ENCODE assay signal across 1 cellular context in the genomic region with DNA sequence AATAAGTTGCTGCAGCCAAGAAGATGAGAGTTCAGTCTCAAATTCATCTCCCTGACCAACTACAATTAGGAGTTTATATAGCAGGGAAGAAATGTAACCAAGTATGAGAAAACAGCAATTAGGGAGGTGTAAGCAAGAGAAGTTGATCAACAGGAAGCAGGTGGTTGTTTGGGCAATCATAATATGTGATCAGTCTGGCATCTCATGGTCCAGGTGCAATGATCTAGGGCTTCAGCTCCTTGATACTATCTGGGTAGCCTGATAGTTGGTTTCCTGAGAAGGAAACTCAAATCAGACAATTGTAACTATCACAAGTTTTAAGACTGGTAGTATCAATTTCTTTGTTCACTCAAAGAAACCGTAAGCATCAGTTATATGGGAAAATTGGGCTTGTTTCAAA.
TF ChIP-seq lines count a peak whose summit lies in the region.

No MANE protein-coding gene starts in this region.

TF ChIP-seq in H1, 55 proteins besides CTCF, POLR2A, EP300 and RAD21 (continued from another document):
- TF ChIP-seq, protein P1, sequence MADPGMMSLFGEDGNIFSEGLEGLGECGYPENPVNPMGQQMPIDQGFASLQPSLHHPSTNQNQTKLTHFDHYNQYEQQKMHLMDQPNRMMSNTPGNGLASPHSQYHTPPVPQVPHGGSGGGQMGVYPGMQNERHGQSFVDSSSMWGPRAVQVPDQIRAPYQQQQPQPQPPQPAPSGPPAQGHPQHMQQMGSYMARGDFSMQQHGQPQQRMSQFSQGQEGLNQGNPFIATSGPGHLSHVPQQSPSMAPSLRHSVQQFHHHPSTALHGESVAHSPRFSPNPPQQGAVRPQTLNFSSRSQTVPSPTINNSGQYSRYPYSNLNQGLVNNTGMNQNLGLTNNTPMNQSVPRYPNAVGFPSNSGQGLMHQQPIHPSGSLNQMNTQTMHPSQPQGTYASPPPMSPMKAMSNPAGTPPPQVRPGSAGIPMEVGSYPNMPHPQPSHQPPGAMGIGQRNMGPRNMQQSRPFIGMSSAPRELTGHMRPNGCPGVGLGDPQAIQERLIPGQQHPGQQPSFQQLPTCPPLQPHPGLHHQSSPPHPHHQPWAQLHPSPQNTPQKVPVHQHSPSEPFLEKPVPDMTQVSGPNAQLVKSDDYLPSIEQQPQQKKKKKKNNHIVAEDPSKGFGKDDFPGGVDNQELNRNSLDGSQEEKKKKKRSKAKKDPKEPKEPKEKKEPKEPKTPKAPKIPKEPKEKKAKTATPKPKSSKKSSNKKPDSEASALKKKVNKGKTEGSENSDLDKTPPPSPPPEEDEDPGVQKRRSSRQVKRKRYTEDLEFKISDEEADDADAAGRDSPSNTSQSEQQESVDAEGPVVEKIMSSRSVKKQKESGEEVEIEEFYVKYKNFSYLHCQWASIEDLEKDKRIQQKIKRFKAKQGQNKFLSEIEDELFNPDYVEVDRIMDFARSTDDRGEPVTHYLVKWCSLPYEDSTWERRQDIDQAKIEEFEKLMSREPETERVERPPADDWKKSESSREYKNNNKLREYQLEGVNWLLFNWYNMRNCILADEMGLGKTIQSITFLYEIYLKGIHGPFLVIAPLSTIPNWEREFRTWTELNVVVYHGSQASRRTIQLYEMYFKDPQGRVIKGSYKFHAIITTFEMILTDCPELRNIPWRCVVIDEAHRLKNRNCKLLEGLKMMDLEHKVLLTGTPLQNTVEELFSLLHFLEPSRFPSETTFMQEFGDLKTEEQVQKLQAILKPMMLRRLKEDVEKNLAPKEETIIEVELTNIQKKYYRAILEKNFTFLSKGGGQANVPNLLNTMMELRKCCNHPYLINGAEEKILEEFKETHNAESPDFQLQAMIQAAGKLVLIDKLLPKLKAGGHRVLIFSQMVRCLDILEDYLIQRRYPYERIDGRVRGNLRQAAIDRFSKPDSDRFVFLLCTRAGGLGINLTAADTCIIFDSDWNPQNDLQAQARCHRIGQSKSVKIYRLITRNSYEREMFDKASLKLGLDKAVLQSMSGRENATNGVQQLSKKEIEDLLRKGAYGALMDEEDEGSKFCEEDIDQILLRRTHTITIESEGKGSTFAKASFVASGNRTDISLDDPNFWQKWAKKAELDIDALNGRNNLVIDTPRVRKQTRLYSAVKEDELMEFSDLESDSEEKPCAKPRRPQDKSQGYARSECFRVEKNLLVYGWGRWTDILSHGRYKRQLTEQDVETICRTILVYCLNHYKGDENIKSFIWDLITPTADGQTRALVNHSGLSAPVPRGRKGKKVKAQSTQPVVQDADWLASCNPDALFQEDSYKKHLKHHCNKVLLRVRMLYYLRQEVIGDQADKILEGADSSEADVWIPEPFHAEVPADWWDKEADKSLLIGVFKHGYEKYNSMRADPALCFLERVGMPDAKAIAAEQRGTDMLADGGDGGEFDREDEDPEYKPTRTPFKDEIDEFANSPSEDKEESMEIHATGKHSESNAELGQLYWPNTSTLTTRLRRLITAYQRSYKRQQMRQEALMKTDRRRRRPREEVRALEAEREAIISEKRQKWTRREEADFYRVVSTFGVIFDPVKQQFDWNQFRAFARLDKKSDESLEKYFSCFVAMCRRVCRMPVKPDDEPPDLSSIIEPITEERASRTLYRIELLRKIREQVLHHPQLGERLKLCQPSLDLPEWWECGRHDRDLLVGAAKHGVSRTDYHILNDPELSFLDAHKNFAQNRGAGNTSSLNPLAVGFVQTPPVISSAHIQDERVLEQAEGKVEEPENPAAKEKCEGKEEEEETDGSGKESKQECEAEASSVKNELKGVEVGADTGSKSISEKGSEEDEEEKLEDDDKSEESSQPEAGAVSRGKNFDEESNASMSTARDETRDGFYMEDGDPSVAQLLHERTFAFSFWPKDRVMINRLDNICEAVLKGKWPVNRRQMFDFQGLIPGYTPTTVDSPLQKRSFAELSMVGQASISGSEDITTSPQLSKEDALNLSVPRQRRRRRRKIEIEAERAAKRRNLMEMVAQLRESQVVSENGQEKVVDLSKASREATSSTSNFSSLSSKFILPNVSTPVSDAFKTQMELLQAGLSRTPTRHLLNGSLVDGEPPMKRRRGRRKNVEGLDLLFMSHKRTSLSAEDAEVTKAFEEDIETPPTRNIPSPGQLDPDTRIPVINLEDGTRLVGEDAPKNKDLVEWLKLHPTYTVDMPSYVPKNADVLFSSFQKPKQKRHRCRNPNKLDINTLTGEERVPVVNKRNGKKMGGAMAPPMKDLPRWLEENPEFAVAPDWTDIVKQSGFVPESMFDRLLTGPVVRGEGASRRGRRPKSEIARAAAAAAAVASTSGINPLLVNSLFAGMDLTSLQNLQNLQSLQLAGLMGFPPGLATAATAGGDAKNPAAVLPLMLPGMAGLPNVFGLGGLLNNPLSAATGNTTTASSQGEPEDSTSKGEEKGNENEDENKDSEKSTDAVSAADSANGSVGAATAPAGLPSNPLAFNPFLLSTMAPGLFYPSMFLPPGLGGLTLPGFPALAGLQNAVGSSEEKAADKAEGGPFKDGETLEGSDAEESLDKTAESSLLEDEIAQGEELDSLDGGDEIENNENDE (IDR thresholded peaks at IDR 0.05; ENCODE audit: insufficient replicate concordance, low read length), result no peak
- no peak for TF ChIP-seq RNF2 (IDR thresholded peaks at IDR 0.05; ENCODE audit: borderline replicate concordance, low read depth, low read length, missing control alignments, poor library complexity, severe bottlenecking)
- TF ChIP-seq KDM1A (IDR thresholded peaks at IDR 0.05; ENCODE audit: borderline replicate concordance, low read length), result no peak
- TF ChIP-seq SP1 (IDR thresholded peaks at IDR 0.05; ENCODE audit: low read depth, low read length), result no peak
- TF ChIP-seq FOSL1 (IDR thresholded peaks at IDR 0.05; ENCODE audit: insufficient read depth, low read depth, low read length), result no peak
- no peak for TF ChIP-seq TAF1 (IDR thresholded peaks at IDR 0.05; ENCODE audit: low read depth, low read length)
- no peak for TF ChIP-seq SAP30 (IDR thresholded peaks at IDR 0.05; ENCODE audit: insufficient read depth, insufficient replicate concordance, low read length)
- TF ChIP-seq YY1 (IDR thresholded peaks at IDR 0.05; ENCODE audit: low read depth, low read length), result no peak
- no peak for TF ChIP-seq TBP (IDR thresholded peaks at IDR 0.05; ENCODE audit: low read depth, low read length)
- TF ChIP-seq SIX5 (IDR thresholded peaks at IDR 0.05; ENCODE audit: low read depth, low read length), result no peak
- TF ChIP-seq PHF8 (conservative IDR thresholded peaks at IDR 0.05; ENCODE audit: low read depth, low read length), result no peak
